In the genomic region with DNA sequence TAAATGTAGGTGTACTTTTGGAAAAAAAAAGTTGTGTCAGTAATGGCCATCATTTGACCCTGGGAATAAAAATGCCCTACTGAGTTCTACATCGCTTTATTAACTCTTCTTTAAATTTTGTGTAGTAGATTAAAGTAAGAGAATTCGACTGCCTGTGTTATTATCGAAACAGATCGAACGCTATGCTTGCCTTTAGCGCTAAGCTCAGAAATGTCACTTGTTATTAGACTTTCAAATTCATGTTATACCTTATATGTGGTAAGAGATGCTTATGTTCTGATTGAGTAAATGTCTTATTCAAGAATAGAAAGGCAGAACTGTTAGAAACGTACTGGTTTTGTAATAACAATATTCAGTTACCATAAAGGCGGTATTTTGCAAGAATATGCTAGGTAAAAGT, we compare ENCODE assay signal across 8 cellular contexts. TPM values are rescaled to one million over a fixed set of nuclear protein-coding genes. Genes with fewer than 3 reads are reported as not detected.
DNase-seq lines count a peak whose midpoint lies in the region; ATAC-seq and TF ChIP-seq lines count a peak whose summit lies in the region.

No MANE protein-coding gene starts in this region.

- H2BK12ac ChIP-seq in mesenchymal stem cell (ENCODE audit: low read length in 2 of 2) = no peak overlapping the region

- H4K91ac ChIP-seq in mesenchymal stem cell (ENCODE audit: low read length) = no peak overlapping the region

- H3K18ac ChIP-seq in mesenchymal stem cell (ENCODE audit: low read depth in 1 of 2, low read length in 2 of 2) = no peak overlapping the region

- H3K4me3 Mint-ChIP-seq in MCF 10A (ENCODE audit: unreplicated experiment) = peak overlapping the region; percentile 93

- H2BK15ac ChIP-seq in mesenchymal stem cell (ENCODE audit: low read depth, poor library complexity, severe bottlenecking) = no peak overlapping the region

- ATAC-seq in heart right ventricle (no peak), left colon (no peak), left lobe of liver (no peak)

- H3K4me2 ChIP-seq in mesenchymal stem cell (ENCODE audit: low read length, poor library complexity, severe bottlenecking) = peak overlapping the region; percentile 82

- no peaks in the 10 kb centered on the region for H3K9me3 Mint-ChIP-seq in MCF 10A (ENCODE audit: unreplicated experiment)

- no TSS peak for BruUV-seq in MCF 10A (replicated peaks; lab: Mats Ljungman, UMichigan)

- peak overlapping the region in 9 of 10 donors; percentile 96 to 100 (median 98) for H3K27ac ChIP-seq in heart right ventricle
- peak overlapping the region; percentile 43 for H3K27ac ChIP-seq in mesenchymal stem cell (ENCODE audit: low read length, poor library complexity, severe bottlenecking)
- peak overlapping the region; percentile 60 for H3K27ac ChIP-seq in urinary bladder (ENCODE audit: low read depth)

- H2AFZ ChIP-seq in mesenchymal stem cell (ENCODE audit: low read depth, low read length) = no peak overlapping the region

- H3K9ac ChIP-seq in mesenchymal stem cell (ENCODE audit: low read length) = peak overlapping the region; percentile 95

- no peak overlapping the region for H3K14ac ChIP-seq in mesenchymal stem cell (ENCODE audit: low read length in 2 of 2)

- H3K9me3 ChIP-seq in heart right ventricle = no peaks in the 10 kb centered on the region
- no peaks in the 10 kb centered on the region for H3K9me3 ChIP-seq in mesenchymal stem cell (ENCODE audit: control insufficient read depth, low read length)

- H3K4me1 Mint-ChIP-seq in MCF 10A (ENCODE audit: insufficient read depth, unreplicated experiment) = peaks cover 20% of the 10 kb centered on the region

- DNase-seq in heart right ventricle (no peak), cardiac septum (ENCODE audit: low spot score) (no peak), MCF 10A (ENCODE audit: unreplicated experiment) (no peak), mesenchymal stem cell (no peak), left colon (no peak), hepatic stellate cell (ENCODE audit: low spot score) (no peak), left lobe of liver (ENCODE audit: low spot score) (no peak)

- H2BK5ac ChIP-seq in mesenchymal stem cell (ENCODE audit: low read depth, low read length, poor library complexity, severe bottlenecking) = no peak overlapping the region

- WGBS in heart right ventricle, 2 donors = 43 to 53% methylated on average over 8 of the region's 8 CpGs
- 14% methylated on average over 7 of the region's 8 CpGs for WGBS in mesenchymal stem cell
- 68% methylated on average over 8 of the region's 8 CpGs for WGBS in urinary bladder

- H3K36me3 ChIP-seq in heart right ventricle (no peaks in the 10 kb centered on the region), mesenchymal stem cell (ENCODE audit: control insufficient read depth in 1 of 2, insufficient read depth in 2 of 2, low read depth in 1 of 2, low read length in 2 of 2) (no peaks in the 10 kb centered on the region), urinary bladder (ENCODE audit: insufficient read depth) (no peaks in the 10 kb centered on the region)

- no peaks in the 10 kb centered on the region for H3K27me3 ChIP-seq in heart right ventricle
- H3K27me3 ChIP-seq in mesenchymal stem cell (ENCODE audit: control insufficient read depth in 1 of 2, insufficient read depth in 1 of 2, low read length in 2 of 2) = no peaks in the 10 kb centered on the region

- H3K4me1 ChIP-seq in heart right ventricle = peaks cover 4 to 62% (median 42%) of the 10 kb centered on the region in 9 donors
- peaks cover 2% of the 10 kb centered on the region for H3K4me1 ChIP-seq in mesenchymal stem cell (ENCODE audit: control insufficient read depth, insufficient read depth, low read depth, low read length)
- peaks cover 2% of the 10 kb centered on the region for H3K4me1 ChIP-seq in urinary bladder (ENCODE audit: insufficient read depth)

- H3K36me3 Mint-ChIP-seq in MCF 10A (ENCODE audit: insufficient read depth, unreplicated experiment) = peaks cover 20% of the 10 kb centered on the region

- POLR2A ChIA-PET in MCF 10A (lab: Yijun Ruan, JAX) = interaction anchor here (0.8 to 7.6 kb wide), 27 partner anchors 11 to 802 kb away, joined by 3 to 321 read pairs (median 11); a partner anchor contains a TSS

- H3K27ac Mint-ChIP-seq in MCF 10A (ENCODE audit: low read depth, unreplicated experiment) = peak overlapping the region; percentile 96

- TF ChIP-seq CTCF in heart right ventricle (IDR thresholded peaks at IDR 0.05) = no peak
- TF ChIP-seq CTCF in MCF 10A (IDR thresholded peaks at IDR 0.05; ENCODE audit: unreplicated experiment) = no peak

- H4K8ac ChIP-seq in mesenchymal stem cell (ENCODE audit: low read length) = no peak overlapping the region

- H3K79me1 ChIP-seq in mesenchymal stem cell (replicated peaks; ENCODE audit: low read length, poor library complexity, severe bottlenecking) = peaks cover 4% of the 10 kb centered on the region

- H3K27me3 Mint-ChIP-seq in MCF 10A (ENCODE audit: insufficient read depth, unreplicated experiment) = no peaks in the 10 kb centered on the region

- no peak overlapping the region for H2BK120ac ChIP-seq in mesenchymal stem cell (ENCODE audit: low read depth, low read length)

- H3K23ac ChIP-seq in mesenchymal stem cell (ENCODE audit: low read length in 2 of 2) = no peak overlapping the region

- H2AK5ac ChIP-seq in mesenchymal stem cell (ENCODE audit: low read length, severe bottlenecking) = no peak overlapping the region

- no peak overlapping the region for H3K4ac ChIP-seq in mesenchymal stem cell (ENCODE audit: low read depth in 1 of 2, low read length in 2 of 2)

- H3K4me3 ChIP-seq in heart right ventricle (peak overlapping the region; percentile 75 to 97 (median 88)), mesenchymal stem cell (ENCODE audit: insufficient read depth in 1 of 2, low read depth in 1 of 2, low read length in 2 of 2) (peak overlapping the region in 1 of 2 experiments; percentile 90), urinary bladder (ENCODE audit: low read depth, low read length) (peak overlapping the region; percentile 70)

- intact Hi-C loops in heart right ventricle (cut with DNase I) (loop anchor here in 3 of 10 donors (5.0 to 10.0 kb wide), 3 partner anchors 146 to 258 kb away; a partner anchor contains a TSS), cardiac septum (cut with DNase I) (loop anchor here (5.0 to 10.0 kb wide), 3 partner anchors 146 to 256 kb away; a partner anchor contains a TSS), MCF 10A (cut with micrococcal nuclease) (loop anchor here (10.0 kb wide), 1 partner anchor 258 kb away; a partner anchor contains a TSS), left colon (cut with DNase I, micrococcal nuclease) (loop anchor here in 1 of 2 donors (5.0 kb wide), 1 partner anchor 256 kb away; a partner anchor contains a TSS)

- CTCF ChIA-PET in MCF 10A (lab: Yijun Ruan, JAX) = interaction anchor here (0.5 to 6.6 kb wide), 8 partner anchors 10 to 175 kb away, joined by 3 to 55 read pairs (median 4); no protein-coding TSS in a partner anchor

RNA-seq across cellular contexts. Expression of a gene that starts 1.4 kb away (rescaled TPM):
- total RNA-seq in heart right ventricle (100 to 1,000 TPM; 250 to 457 (median 371) TPM), cardiac septum (327 TPM), MCF 10A (2022) (77.3 and 78.4 TPM in 2 replicates), urinary bladder (158 TPM), left colon (100 to 1,000 TPM; 519 to 600 TPM), left lobe of liver (303 TPM)
- polyA plus RNA-seq in heart right ventricle (100 to 1,000 TPM; 139 to 632 TPM), urinary bladder (134 TPM)
- 101 TPM for polyA plus RNA-seq in mesenchymal stem cell (2013, experiment 1 of 2)
- 106 TPM for polyA plus RNA-seq in mesenchymal stem cell (2013, experiment 2 of 2)

Comparison
In these comparisons a context has a peak if more than half of its experiments do, and no peak if none do; other contexts are left out.
1. H3K27ac ChIP-seq: peak in every context shown above with its lines; median percentile 98 in heart right ventricle; 60 in urinary bladder; 43 in mesenchymal stem cell.